In the genomic region with DNA sequence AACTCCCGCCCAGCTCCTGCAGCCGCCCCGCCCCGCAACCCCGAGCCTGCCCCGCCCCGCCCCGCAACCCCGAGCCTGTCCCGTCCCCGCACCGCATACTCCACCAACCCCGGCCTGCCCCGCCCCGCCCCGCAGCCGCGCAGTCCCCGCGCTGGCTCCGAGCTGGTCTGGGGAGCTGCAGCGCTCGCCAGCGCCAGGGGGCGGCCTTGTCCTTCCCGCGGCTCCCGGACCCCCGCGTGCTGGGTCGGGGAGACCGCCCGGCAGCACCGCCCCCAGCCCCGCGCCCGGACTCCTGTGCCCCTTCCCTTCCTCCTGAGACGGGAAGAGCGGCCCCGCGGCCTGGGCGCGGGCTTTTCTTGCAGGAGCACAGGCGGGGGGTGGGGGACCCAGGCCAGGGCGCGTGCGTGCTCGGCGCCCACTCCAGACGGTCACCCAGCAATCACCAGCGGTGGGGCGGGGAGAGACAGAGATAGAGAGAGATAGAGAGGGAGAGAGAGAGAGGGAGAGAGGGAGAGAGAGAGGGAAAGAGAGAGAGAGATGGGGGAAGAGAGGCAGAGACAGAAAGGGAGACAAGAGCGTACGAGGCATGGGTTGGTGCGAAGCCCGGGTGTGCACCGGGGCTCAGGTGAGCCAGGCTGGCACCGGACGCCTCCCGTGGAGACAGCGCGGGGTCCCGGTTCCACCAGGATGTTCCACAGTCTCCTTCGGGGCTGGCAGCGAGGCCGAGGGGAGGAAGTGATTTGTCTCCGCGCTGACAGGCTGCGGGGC, we compare ENCODE assay signal across 8 cellular contexts. TPM values are rescaled to one million over a fixed set of nuclear protein-coding genes. Genes with fewer than 3 reads are reported as not detected.
A peak's percentile ranks its signal among the peaks of the same experiment; 100 is the strongest.
DNase-seq lines count a peak whose midpoint lies in the region; ATAC-seq and TF ChIP-seq lines count a peak whose summit lies in the region.

No MANE protein-coding gene starts in this region.

- H3K36me3 ChIP-seq in MG63 = no peaks in the 10 kb centered on the region
- no peaks in the 10 kb centered on the region for H3K36me3 ChIP-seq in thymus (ENCODE audit: control insufficient read depth, insufficient read depth)

- H3K4me1 Mint-ChIP-seq in brain = peaks cover 23% of the 10 kb centered on the region

- TF ChIP-seq CTCF in brain (conservative IDR thresholded peaks at IDR 0.05) = peak; percentile 76 to 83

- peak overlapping the region in 1 of 5 experiments; percentile 41 for H3K27ac Mint-ChIP-seq in brain

- H3K4me3 Mint-ChIP-seq in brain = peak overlapping the region; percentile 75 to 84 (median 80)

- peak; percentile 38 for ATAC-seq in left colon
- ATAC-seq in GM19463 (IDR thresholded peaks at IDR 0.05; ENCODE audit: unreplicated experiment) = no peak

- WGBS in thymus = 2% methylated on average over 67 of the region's 69 CpGs

- peak; percentile 17 for DNase-seq in EL
- DNase-seq in MG63 = peak; percentile 64
- no peak for DNase-seq in left colon
- no peak for DNase-seq in DMS153 (lab: John Stamatoyannopoulos, UW)
- DNase-seq in inferior parietal cortex (ENCODE audit: extremely low spot score) = no peak

- peak overlapping the region; percentile 46 for H3K4me3 ChIP-seq in MG63
- H3K4me3 ChIP-seq in thymus (ENCODE audit: low read length) = peak overlapping the region; percentile 34

- H3K9me3 Mint-ChIP-seq in brain = no peaks in the 10 kb centered on the region

- peaks cover 16% of the 10 kb centered on the region; the same call in 1 of the 2 replicates for H3K27me3 ChIP-seq in MG63
- H3K27me3 ChIP-seq in thymus (ENCODE audit: control insufficient read depth, insufficient read depth) = peaks cover 28% of the 10 kb centered on the region

- H3K4me1 ChIP-seq in thymus (ENCODE audit: control insufficient read depth, insufficient read depth, low read length) = no peaks in the 10 kb centered on the region

- no peak overlapping the region for H3K27ac ChIP-seq in thymus (ENCODE audit: low read depth)

- H3K27me3 Mint-ChIP-seq in brain = peaks cover 16% of the 10 kb centered on the region

- H3K36me3 Mint-ChIP-seq in brain = no peaks in the 10 kb centered on the region

- H3K9me3 ChIP-seq in MG63 (no peaks in the 10 kb centered on the region), thymus (ENCODE audit: control insufficient read depth) (no peaks in the 10 kb centered on the region)

- intact Hi-C loops in left colon (cut with DNase I, micrococcal nuclease) = no loop called here

RNA-seq across cellular contexts. Expression of a gene that starts 14.7 kb away (rescaled TPM):
- total RNA-seq in MG63 (2014; rRNA removed; shearing (Covaris generic); ENCODE audit: low replicate concordance) = 62.5 and 78.4 TPM in 2 replicates
- polyA plus RNA-seq in brain (ENCODE audit: insufficient read depth, low read depth, low replicate concordance) (36.6 TPM), thymus (22.4 TPM)
- total RNA-seq in left colon = 10 to 100 TPM; 51.0 to 59.3 TPM

RNA-seq across cellular contexts. Expression of a gene that starts 38.3 kb away (rescaled TPM):
- total RNA-seq in MG63 (2014; rRNA removed; shearing (Covaris generic); ENCODE audit: low replicate concordance) = 13.4 and 22.4 TPM in 2 replicates
- polyA plus RNA-seq in brain (ENCODE audit: insufficient read depth, low read depth, low replicate concordance) (20.6 TPM), thymus (4.4 TPM)
- total RNA-seq in left colon = 10 to 100 TPM; 16.0 to 25.2 TPM

Comparison
In these comparisons a context has a peak if more than half of its experiments do, and no peak if none do; other contexts are left out.
1. DNase-seq: peak in EL (single experiment) and MG63 (single experiment); none in left colon (0 of 2), DMS153 (single experiment) and inferior parietal cortex (single experiment).